9 cellular contexts compared by ENCODE assay signal in the genomic region with DNA sequence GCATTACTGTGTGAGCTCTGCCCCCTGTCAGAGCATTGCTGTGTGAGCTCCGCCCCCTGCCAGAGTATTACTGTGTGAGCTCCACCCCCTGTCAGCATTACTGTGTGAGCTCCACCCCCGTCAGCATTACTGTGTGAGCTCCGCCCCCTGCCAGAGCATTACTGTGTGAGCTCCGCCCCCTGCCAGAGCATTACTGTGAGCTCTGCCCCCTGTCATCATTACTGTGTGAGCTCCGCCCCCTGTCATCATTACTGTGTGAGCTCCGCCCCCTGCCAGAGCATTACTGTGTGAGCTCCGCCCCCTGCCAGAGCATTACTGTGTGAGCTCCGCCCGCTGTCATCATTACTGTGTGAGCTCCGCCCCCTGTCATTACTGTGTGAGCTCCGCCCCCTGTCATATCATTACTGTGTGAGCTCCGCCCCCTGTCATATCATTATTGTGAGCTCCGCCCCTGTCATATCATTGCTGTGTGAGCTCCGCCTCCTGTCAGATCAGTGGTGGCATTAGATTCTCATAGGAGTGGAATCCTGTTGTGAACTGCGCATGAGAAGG. TPM values are rescaled to one million over a fixed set of nuclear protein-coding genes. Genes with fewer than 3 reads are reported as not detected.
A peak's percentile ranks its signal among the peaks of the same experiment; 100 is the strongest.
DNase-seq lines count a peak whose midpoint lies in the region; ATAC-seq and TF ChIP-seq lines count a peak whose summit lies in the region.
"Not testable (repeated sequence)": the region's sequence is repeated elsewhere in the genome, so short reads cannot be mapped to it uniquely, and the experiment has no call there.
"Had no signal": no experiment of that assay in that cellular context is flagged by ENCODE, and none has a peak within 500 bp of the region (broad histone marks: within the 10 kb centered on the region; RNA-seq: fewer than 3 reads in every experiment).

No MANE protein-coding gene starts in this region.

- H3K27ac Mint-ChIP-seq in CD4-positive, alpha-beta T cell; activated CD4-positive, alpha-beta memory T cell treated with anti-CD3 and anti-CD28 coated beads, Interleukin-2, amount 10 ng/mL, durations not matched to agents 7 days and 5 days; activated naive CD8-positive, alpha-beta T cell treated with anti-CD3 and anti-CD28 coated beads, Interleukin-2, amount 50 U/mL, for 24 hours: not testable (repeated sequence)

- H3K4me3 Mint-ChIP-seq in CD4-positive, alpha-beta T cell; activated CD4-positive, alpha-beta memory T cell treated with anti-CD3 and anti-CD28 coated beads, Interleukin-2, amount 10 ng/mL, durations not matched to agents 7 days and 5 days; activated naive CD8-positive, alpha-beta T cell treated with anti-CD3 and anti-CD28 coated beads, Interleukin-2, amount 50 U/mL, for 24 hours: not testable (repeated sequence)

- H3K36me3 Mint-ChIP-seq in CD4-positive, alpha-beta T cell (ENCODE audit: low read depth): peaks cover 57% of the 10 kb centered on the region
- peaks cover 57% of the 10 kb centered on the region for H3K36me3 Mint-ChIP-seq in activated CD4-positive, alpha-beta memory T cell treated with anti-CD3 and anti-CD28 coated beads, Interleukin-2, amount 10 ng/mL, durations not matched to agents 7 days and 5 days (ENCODE audit: low read depth)
- H3K36me3 Mint-ChIP-seq in activated naive CD8-positive, alpha-beta T cell treated with anti-CD3 and anti-CD28 coated beads, Interleukin-2, amount 50 U/mL, for 24 hours (ENCODE audit: low read depth): peaks cover 47% of the 10 kb centered on the region

- not testable (repeated sequence) for H3K4me3 ChIP-seq in SJSA1; rectal smooth muscle tissue (ENCODE audit: low read length)

- H3K9me3 ChIP-seq in CD4-positive, alpha-beta T cell (ENCODE audit: control insufficient read depth, low read length); SJSA1 (replicated peaks): not testable (repeated sequence)

- H3K4me1 ChIP-seq in SJSA1 (replicated peaks); rectal smooth muscle tissue (ENCODE audit: control insufficient read depth, insufficient read depth, low read length): not testable (repeated sequence)

- not testable (repeated sequence) for H3K4me1 Mint-ChIP-seq in CD4-positive, alpha-beta T cell (ENCODE audit: low read depth)
- H3K4me1 Mint-ChIP-seq in activated CD4-positive, alpha-beta memory T cell treated with anti-CD3 and anti-CD28 coated beads, Interleukin-2, amount 10 ng/mL, durations not matched to agents 7 days and 5 days: peaks cover 19% of the 10 kb centered on the region
- peaks cover 19% of the 10 kb centered on the region for H3K4me1 Mint-ChIP-seq in activated naive CD8-positive, alpha-beta T cell treated with anti-CD3 and anti-CD28 coated beads, Interleukin-2, amount 50 U/mL, for 24 hours

- H3K9me3 Mint-ChIP-seq in CD4-positive, alpha-beta T cell; activated CD4-positive, alpha-beta memory T cell treated with anti-CD3 and anti-CD28 coated beads, Interleukin-2, amount 10 ng/mL, durations not matched to agents 7 days and 5 days; activated naive CD8-positive, alpha-beta T cell treated with anti-CD3 and anti-CD28 coated beads, Interleukin-2, amount 50 U/mL, for 24 hours: not testable (repeated sequence)

- H3K27me3 ChIP-seq in CD4-positive, alpha-beta T cell (ENCODE audit: control insufficient read depth, insufficient read depth, low read length); SJSA1 (replicated peaks); rectal smooth muscle tissue (ENCODE audit: control insufficient read depth, insufficient read depth, low read length): not testable (repeated sequence)

- not testable (repeated sequence) for H3K9ac ChIP-seq in rectal smooth muscle tissue (ENCODE audit: low read length)

- not testable (repeated sequence) for TF ChIP-seq CTCF in CD4-positive, alpha-beta T cell (IDR thresholded peaks at IDR 0.05)

- CTCF ChIA-PET in CD4-positive, alpha-beta T cell (lab: Charles Lee); activated CD4-positive, alpha-beta memory T cell treated with anti-CD3 and anti-CD28 coated beads, Interleukin-2, amount 10 ng/mL, durations not matched to agents 7 days and 5 days (lab: Charles Lee): not testable (repeated sequence)

- not testable (repeated sequence) for H3K36me3 ChIP-seq in SJSA1
- peaks cover 15% of the 10 kb centered on the region for H3K36me3 ChIP-seq in rectal smooth muscle tissue (ENCODE audit: control insufficient read depth, insufficient read depth, low read length)

- ATAC-seq in CD4-positive, alpha-beta T cell (ENCODE audit: poor library complexity): peak; percentile 63
- not testable (repeated sequence) for ATAC-seq in activated naive CD8-positive, alpha-beta T cell treated with anti-CD3 and anti-CD28 coated beads, Interleukin-2, amount 50 U/mL, for 24 hours

- TF ChIP-seq EP300 in Ishikawa (IDR thresholded peaks at IDR 0.05; ENCODE audit: borderline replicate concordance): not testable (repeated sequence)

- H3K27ac ChIP-seq in CD4-positive, alpha-beta T cell (ENCODE audit: low read depth, low read length); SJSA1: not testable (repeated sequence)
- H3K27ac ChIP-seq in rectal smooth muscle tissue (ENCODE audit: low read depth, low read length): peak overlapping the region; percentile 7

- peak in 4 of 10 experiments; percentile 11 to 41 (median 23) for DNase-seq in CD4-positive, alpha-beta T cell
- DNase-seq in SJSA1 (ENCODE audit: low read depth in 1 of 2, low spot score in 2 of 2) (peak; percentile 37 to 55), cardiac septum (ENCODE audit: low spot score) (peak; percentile 60)
- DNase-seq in activated CD4-positive, alpha-beta memory T cell treated with anti-CD3 and anti-CD28 coated beads, Interleukin-2, amount 10 ng/mL, durations not matched to agents 7 days and 5 days: peak; percentile 28
- DNase-seq in activated naive CD8-positive, alpha-beta T cell treated with anti-CD3 and anti-CD28 coated beads, Interleukin-2, amount 50 U/mL, for 24 hours: peak; percentile 55
- DNase-seq in stimulated activated CD8-positive, alpha-beta memory T cell treated with anti-CD3 and anti-CD28 coated beads, Interleukin-4, amount 100 ng/mL, for 24 hours (ENCODE audit: low read depth): peak; percentile 10

- TF ChIP-seq RAD21 in Ishikawa (IDR thresholded peaks at IDR 0.05; ENCODE audit: low read depth): not testable (repeated sequence)

- intact Hi-C loops in CD4-positive, alpha-beta T cell (cut with DNase I, micrococcal nuclease); cardiac septum (cut with DNase I): not testable (repeated sequence)

- POLR2A ChIA-PET in CD4-positive, alpha-beta T cell (lab: Charles Lee); activated CD4-positive, alpha-beta memory T cell treated with anti-CD3 and anti-CD28 coated beads, Interleukin-2, amount 10 ng/mL, durations not matched to agents 7 days and 5 days (lab: Charles Lee): not testable (repeated sequence)

- H3K27me3 Mint-ChIP-seq in CD4-positive, alpha-beta T cell; activated CD4-positive, alpha-beta memory T cell treated with anti-CD3 and anti-CD28 coated beads, Interleukin-2, amount 10 ng/mL, durations not matched to agents 7 days and 5 days; activated naive CD8-positive, alpha-beta T cell treated with anti-CD3 and anti-CD28 coated beads, Interleukin-2, amount 50 U/mL, for 24 hours: not testable (repeated sequence)

TF ChIP-seq in Ishikawa, 13 proteins besides CTCF, POLR2A, EP300 and RAD21:
- 0 out of 2 replicates have a peak, but pooled peaks have one; percentile 33 for TF ChIP-seq CREB1 (IDR thresholded peaks at IDR 0.05; ENCODE audit: low read depth)

RNA-seq across cellular contexts. Expression of a gene that starts 33.5 kb away (rescaled TPM):
- 1 to 10 TPM; 3.9 to 4.1 TPM for total RNA-seq in CD4-positive, alpha-beta T cell
- total RNA-seq in SJSA1 (2014; rRNA removed; shearing (Covaris generic)): not detected in 2 replicates
- total RNA-seq in activated CD4-positive, alpha-beta memory T cell treated with anti-CD3 and anti-CD28 coated beads, Interleukin-2, amount 10 ng/mL, durations not matched to agents 7 days and 5 days: 1 to 10 TPM; 1.2 to 2.8 TPM
- total RNA-seq in cardiac septum: 6.5 TPM
- total RNA-seq: glomerular endothelial cell had no signal
